10 cellular contexts compared by ENCODE assay signal in the genomic region with DNA sequence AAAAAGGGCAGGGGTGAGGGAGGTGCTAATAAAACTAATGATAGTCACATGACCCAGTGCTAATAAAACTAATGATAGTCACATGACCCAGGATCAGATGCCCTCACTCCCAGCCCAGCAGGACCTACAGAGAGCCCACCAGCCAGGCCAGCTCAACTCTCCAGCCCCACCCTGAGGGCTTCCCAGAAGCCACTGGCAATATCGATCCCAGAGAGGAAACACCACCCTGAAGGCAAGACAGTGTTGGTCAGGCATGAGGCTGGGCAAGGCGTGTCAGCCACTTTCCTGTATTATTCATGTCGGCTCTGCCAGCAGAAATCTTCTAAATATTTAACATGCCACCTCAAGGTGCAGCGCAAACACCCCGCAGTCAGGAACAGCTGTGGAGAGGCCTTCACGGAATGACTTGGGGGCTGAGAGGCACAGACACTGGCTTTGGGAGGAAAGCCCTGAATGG. TPM values are rescaled to one million over a fixed set of nuclear protein-coding genes. Genes with fewer than 3 reads are reported as not detected.
DNase-seq lines count a peak whose midpoint lies in the region; ATAC-seq and TF ChIP-seq lines count a peak whose summit lies in the region.
"Had no signal": no experiment of that assay in that cellular context is flagged by ENCODE, and none has a peak within 500 bp of the region (broad histone marks: within the 10 kb centered on the region; RNA-seq: fewer than 3 reads in every experiment).

No MANE protein-coding gene starts in this region.

- H3K4me2 ChIP-seq in PC-3 (ENCODE audit: low read length), result peak overlapping the region; percentile 37; the same call in 1 of the 2 replicates

- ATAC-seq in activated CD4-positive, alpha-beta T cell treated with anti-CD3 and anti-CD28 coated beads for 36 hours, result no peak
- ATAC-seq in PC-3, result 0 out of 2 replicates have a peak, but pooled peaks have one; percentile 14
- ATAC-seq in HG03196 (IDR thresholded peaks at IDR 0.05; ENCODE audit: unreplicated experiment), result no peak
- no peak for ATAC-seq in GM18505 (IDR thresholded peaks at IDR 0.05; ENCODE audit: unreplicated experiment)

- CTCF ChIA-PET in activated CD4-positive, alpha-beta T cell treated with anti-CD3 and anti-CD28 coated beads for 36 hours (lab: Charles Lee), result interaction anchor here (0.7 kb wide), 2 partner anchors 263 to 539 kb away, joined by 3 read pairs; no protein-coding TSS in a partner anchor
- CTCF ChIA-PET in PC-3 (lab: Charles Lee), result no interaction called here

- no peak overlapping the region for H2AFZ ChIP-seq in PC-3 (ENCODE audit: low read length)

- peaks cover 48% of the 10 kb centered on the region for H3K27me3 Mint-ChIP-seq in activated CD4-positive, alpha-beta T cell treated with anti-CD3 and anti-CD28 coated beads for 36 hours
- H3K27me3 Mint-ChIP-seq in glutamatergic neuron (ENCODE audit: unreplicated experiment), result peaks cover 17% of the 10 kb centered on the region

- H3K36me3 ChIP-seq in PC-3 (ENCODE audit: low read depth, low read length) (no peaks in the 10 kb centered on the region), skeletal muscle tissue (ENCODE audit: control insufficient read depth in 3 of 3, insufficient read depth in 3 of 3, low read length in 3 of 3) (no peaks in the 10 kb centered on the region)

- no peak overlapping the region for H3K27ac ChIP-seq in PC-3 (ENCODE audit: low read length)
- peak overlapping the region; percentile 31 for H3K27ac ChIP-seq in skeletal muscle tissue (ENCODE audit: low read depth, low read length)
- H3K27ac ChIP-seq: KMS-11 had no signal

- no TSS peak for BruUV-seq in PC-3 (replicated peaks; lab: Mats Ljungman, UMichigan)

- no peak overlapping the region for H3K4me3 ChIP-seq in PC-3 (ENCODE audit: low read length)
- H3K4me3 ChIP-seq in skeletal muscle tissue (ENCODE audit: low read length in 3 of 3), result peak overlapping the region; percentile 68 to 79 (median 75)

- POLR2A ChIA-PET in activated CD4-positive, alpha-beta T cell treated with anti-CD3 and anti-CD28 coated beads for 36 hours (lab: Charles Lee), result no interaction called here
- POLR2A ChIA-PET in PC-3 (lab: Charles Lee; ENCODE audit: unreplicated experiment), result no interaction called here

- H3K9me2 ChIP-seq in PC-3 (replicated peaks; ENCODE audit: low read length), result no peaks in the 10 kb centered on the region

- no peaks in the 10 kb centered on the region for H3F3A ChIP-seq in PC-3 (ENCODE audit: low read length, unreplicated experiment)

- no peak overlapping the region for H3K27ac Mint-ChIP-seq in activated CD4-positive, alpha-beta T cell treated with anti-CD3 and anti-CD28 coated beads for 36 hours
- H3K27ac Mint-ChIP-seq in glutamatergic neuron (ENCODE audit: unreplicated experiment), result peak overlapping the region; percentile 97

- intact Hi-C loops in activated CD4-positive, alpha-beta T cell treated with anti-CD3 and anti-CD28 coated beads for 36 hours (cut with DNase I, micrococcal nuclease), result no loop called here
- intact Hi-C loops in PC-3 (cut with micrococcal nuclease), result no loop called here

- no peaks in the 10 kb centered on the region for H3K9me3 ChIP-seq in PC-3 (ENCODE audit: low read length)
- H3K9me3 ChIP-seq in skeletal muscle tissue (ENCODE audit: control insufficient read depth in 3 of 3, low read length in 3 of 3), result no peaks in the 10 kb centered on the region

- TF ChIP-seq CTCF in PC-3 (conservative IDR thresholded peaks at IDR 0.05; ENCODE audit: low read depth, low read length) (no peak), glutamatergic neuron (IDR thresholded peaks at IDR 0.05; ENCODE audit: partially characterized antibody, unreplicated experiment) (no peak)

- peaks cover 2% of the 10 kb centered on the region for H3K9me3 Mint-ChIP-seq in activated CD4-positive, alpha-beta T cell treated with anti-CD3 and anti-CD28 coated beads for 36 hours (ENCODE audit: low read depth)
- peaks cover 14% of the 10 kb centered on the region for H3K9me3 Mint-ChIP-seq in glutamatergic neuron (ENCODE audit: unreplicated experiment)

- no peak for DNase-seq in activated CD4-positive, alpha-beta T cell treated with anti-CD3 and anti-CD28 coated beads for 36 hours
- DNase-seq in activated CD4-positive, alpha-beta T cell treated with anti-CD3 and anti-CD28 coated beads for 4 hours, result no peak
- DNase-seq in PC-3 (no peak), glutamatergic neuron (peak; percentile 62), dermis blood vessel endothelial cell (no peak)
- DNase-seq: NCI-H446 had no signal

- peak overlapping the region; percentile 72 for H3K4me3 Mint-ChIP-seq in activated CD4-positive, alpha-beta T cell treated with anti-CD3 and anti-CD28 coated beads for 36 hours
- peak overlapping the region; percentile 98 for H3K4me3 Mint-ChIP-seq in glutamatergic neuron (ENCODE audit: unreplicated experiment)

- H3K36me3 Mint-ChIP-seq in activated CD4-positive, alpha-beta T cell treated with anti-CD3 and anti-CD28 coated beads for 36 hours (ENCODE audit: low read depth), result peaks cover 2% of the 10 kb centered on the region
- no peaks in the 10 kb centered on the region for H3K36me3 Mint-ChIP-seq in glutamatergic neuron (ENCODE audit: unreplicated experiment)

- H3K27me3 ChIP-seq in PC-3 (ENCODE audit: low read length) (peaks cover 90% of the 10 kb centered on the region), skeletal muscle tissue (ENCODE audit: control insufficient read depth in 3 of 3, insufficient read depth in 3 of 3, low read length in 3 of 3) (peaks cover 3 to 7% (median 5%) of the 10 kb centered on the region in 3 donors)

- H3K4me1 ChIP-seq in PC-3 (ENCODE audit: insufficient read depth, low read length) (0 out of 2 replicates have a peak, but pooled peaks cover 4% of the 10 kb centered on the region), skeletal muscle tissue (ENCODE audit: control insufficient read depth in 3 of 3, insufficient read depth in 3 of 3, low read length in 3 of 3) (peaks cover 24 to 46% (median 28%) of the 10 kb centered on the region in 3 donors)

- no peak for TF ChIP-seq POLR2A in GM18505 (IDR thresholded peaks at IDR 0.05; ENCODE audit: borderline replicate concordance, extremely low read depth, insufficient read depth, insufficient read length)

- H3K79me2 ChIP-seq in PC-3 (ENCODE audit: low read length), result no peaks in the 10 kb centered on the region

- H4K20me1 ChIP-seq in PC-3 (ENCODE audit: low read length), result no peaks in the 10 kb centered on the region

- H3K4me1 Mint-ChIP-seq in activated CD4-positive, alpha-beta T cell treated with anti-CD3 and anti-CD28 coated beads for 36 hours, result peaks cover 14% of the 10 kb centered on the region
- peaks cover 33% of the 10 kb centered on the region for H3K4me1 Mint-ChIP-seq in glutamatergic neuron (ENCODE audit: low read depth, unreplicated experiment)

- no peak overlapping the region for H3K9ac ChIP-seq in PC-3 (ENCODE audit: low read length)
- H3K9ac ChIP-seq in skeletal muscle tissue (ENCODE audit: low read depth in 1 of 3, low read length in 3 of 3), result peak overlapping the region in 2 of 3 donors; percentile 84
- H3K9ac ChIP-seq: KMS-11 had no signal

RNA-seq across cellular contexts. Expression of gene REEP1, which starts 1.5 kb away (rescaled TPM):
- total RNA-seq in activated CD4-positive, alpha-beta T cell treated with anti-CD3 and anti-CD28 coated beads for 36 hours, result under 1 TPM; 0.19 to 0.30 TPM
- total RNA-seq in PC-3 (2014; rRNA removed), result 0.06 TPM in 1 of 2 replicates, not detected in the other
- 167 TPM for total RNA-seq in glutamatergic neuron (ENCODE audit: unreplicated experiment)
- 24.0 TPM for total RNA-seq in skeletal muscle tissue
- total RNA-seq in dermis blood vessel endothelial cell, result 4.9 and 13.4 TPM in 2 replicates
